Comparison of ENCODE assay signal across 16 cellular contexts in genomic region chr14:53840444-53840843, GRCh38.
A peak's percentile ranks its signal among the peaks of the same experiment; 100 is the strongest.
DNase-seq lines count a peak whose midpoint lies in the region; ATAC-seq and TF ChIP-seq lines count a peak whose summit lies in the region.
"Had no signal": no experiment of that assay in that cellular context is flagged by ENCODE, and none has a peak within 500 bp of the region (broad histone marks: within the 10 kb centered on the region; RNA-seq: fewer than 3 reads in every experiment).

No MANE protein-coding gene starts in this region.

- no peak overlapping the region for H3K4me3 Mint-ChIP-seq in WTC11
- H3K4me3 Mint-ChIP-seq: activated T-cell treated with anti-CD3 and anti-CD28 coated beads, Interleukin-2, amount 50 U/mL, for 72 hours; CD8-positive, alpha-beta memory T cell; nephron progenitor cell had no signal

- CTCF ChIA-PET in WTC11 (lab: Charles Lee), result no interaction called here

- DNase-seq in A172 (ENCODE audit: low spot score) (peak; percentile 81), HPDE6-E6E7 (ENCODE audit: extremely low spot score) (peak; percentile 90), WTC11 (ENCODE audit: low spot score) (no peak), iris pigment epithelial cell (ENCODE audit: low read depth) (peak; percentile 46), GF-D8 (lab: John Stamatoyannopoulos, UW) (no peak), NCI-H146 (lab: John Stamatoyannopoulos, UW) (no peak), stomach (no peak), NCI-H2171 (lab: John Stamatoyannopoulos, UW) (no peak)
- DNase-seq: activated CD4-positive, alpha-beta T cell treated with anti-CD3 and anti-CD28 coated beads, Interleukin-2, amount 50 U/mL, for 48 hours; activated T-cell treated with anti-CD3 and anti-CD28 coated beads, Interleukin-2, amount 50 U/mL, for 72 hours; CD8-positive, alpha-beta memory T cell; NCI-H2081; nephron progenitor cell; NK-92 treated with Interleukin-12 subunit alpha and Interleukin-12 subunit beta, amount 100 ng/mL, for 24 hours; stimulated activated naive CD4-positive, alpha-beta T cell treated with Interleukin-2 at 50 U/mL for 16 hours had no signal

- TF ChIP-seq CTCF in WTC11 (IDR thresholded peaks at IDR 0.05) (no peak), stomach (IDR thresholded peaks at IDR 0.05) (no peak)

- no peaks in the 10 kb centered on the region for H3K36me3 ChIP-seq in stomach

- POLR2A ChIA-PET in WTC11 (lab: Charles Lee), result no interaction called here

- peaks cover 12% of the 10 kb centered on the region for H3K36me3 Mint-ChIP-seq in WTC11
- H3K36me3 Mint-ChIP-seq: CD8-positive, alpha-beta memory T cell had no signal

- ATAC-seq in WTC11, result no peak
- ATAC-seq: activated T-cell treated with anti-CD3 and anti-CD28 coated beads, Interleukin-2, amount 50 U/mL, for 72 hours had no signal

- TF ChIP-seq EP300 in stomach (IDR thresholded peaks at IDR 0.05), result no peak

- intact Hi-C loops in stomach (cut with DNase I; ENCODE audit: low total_unique reads), result no loop called here

- no peak overlapping the region for H3K27ac ChIP-seq in stomach
- H3K27ac ChIP-seq: HL-60 had no signal

- no peak overlapping the region for H3K27ac Mint-ChIP-seq in WTC11
- H3K27ac Mint-ChIP-seq: activated T-cell treated with anti-CD3 and anti-CD28 coated beads, Interleukin-2, amount 50 U/mL, for 72 hours; CD8-positive, alpha-beta memory T cell; nephron progenitor cell had no signal

- H3K27me3 ChIP-seq in stomach, result no peaks in the 10 kb centered on the region

- H3K27me3 Mint-ChIP-seq in WTC11 (ENCODE audit: low read depth), result no peaks in the 10 kb centered on the region
- H3K27me3 Mint-ChIP-seq: CD8-positive, alpha-beta memory T cell had no signal

- WGBS in stomach, 5 donors, result 62 to 76% (median 64%) methylated on average over 2 of the region's 2 CpGs

- peaks cover 0 to 13% (median 3%) of the 10 kb centered on the region in 4 donors for H3K4me1 ChIP-seq in stomach

- no peak overlapping the region for H3K4me3 ChIP-seq in stomach

- TF ChIP-seq POLR2A in stomach (IDR thresholded peaks at IDR 0.05), result no peak

- peaks cover 0 to 13% (median 10%) of the 10 kb centered on the region in 4 donors for H3K9me3 ChIP-seq in stomach

- H3K9me3 Mint-ChIP-seq in WTC11, result peaks cover 38% of the 10 kb centered on the region

- no peaks in the 10 kb centered on the region for H3K4me1 Mint-ChIP-seq in WTC11
- H3K4me1 Mint-ChIP-seq: CD8-positive, alpha-beta memory T cell; nephron progenitor cell had no signal

TF ChIP-seq in WTC11, 78 proteins besides CTCF, POLR2A, EP300 and RAD21:
- TF ChIP-seq, protein P1, sequence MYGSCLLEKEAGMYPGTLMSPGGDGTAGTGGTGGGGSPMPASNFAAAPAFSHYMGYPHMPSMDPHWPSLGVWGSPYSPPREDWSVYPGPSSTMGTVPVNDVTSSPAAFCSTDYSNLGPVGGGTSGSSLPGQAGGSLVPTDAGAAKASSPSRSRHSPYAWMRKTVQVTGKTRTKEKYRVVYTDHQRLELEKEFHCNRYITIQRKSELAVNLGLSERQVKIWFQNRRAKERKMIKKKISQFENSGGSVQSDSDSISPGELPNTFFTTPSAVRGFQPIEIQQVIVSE (CRISPR knock-in tag; IDR thresholded peaks at IDR 0.05; ENCODE audit: borderline replicate concordance), result no peak
- TF ChIP-seq HMGA2 (CRISPR knock-in tag; IDR thresholded peaks at IDR 0.05), result peak; percentile 59

Comparison
In these comparisons a context has a peak if more than half of its experiments do, and no peak if none do; other contexts are left out.
1. DNase-seq: peak in A172 (single experiment), HPDE6-E6E7 (single experiment) and iris pigment epithelial cell (single experiment); none in WTC11 (single experiment), GF-D8 (single experiment), NCI-H146 (single experiment), stomach (single experiment) and NCI-H2171 (single experiment).